Comparison of ENCODE assay signal across 8 cellular contexts in the genomic region with DNA sequence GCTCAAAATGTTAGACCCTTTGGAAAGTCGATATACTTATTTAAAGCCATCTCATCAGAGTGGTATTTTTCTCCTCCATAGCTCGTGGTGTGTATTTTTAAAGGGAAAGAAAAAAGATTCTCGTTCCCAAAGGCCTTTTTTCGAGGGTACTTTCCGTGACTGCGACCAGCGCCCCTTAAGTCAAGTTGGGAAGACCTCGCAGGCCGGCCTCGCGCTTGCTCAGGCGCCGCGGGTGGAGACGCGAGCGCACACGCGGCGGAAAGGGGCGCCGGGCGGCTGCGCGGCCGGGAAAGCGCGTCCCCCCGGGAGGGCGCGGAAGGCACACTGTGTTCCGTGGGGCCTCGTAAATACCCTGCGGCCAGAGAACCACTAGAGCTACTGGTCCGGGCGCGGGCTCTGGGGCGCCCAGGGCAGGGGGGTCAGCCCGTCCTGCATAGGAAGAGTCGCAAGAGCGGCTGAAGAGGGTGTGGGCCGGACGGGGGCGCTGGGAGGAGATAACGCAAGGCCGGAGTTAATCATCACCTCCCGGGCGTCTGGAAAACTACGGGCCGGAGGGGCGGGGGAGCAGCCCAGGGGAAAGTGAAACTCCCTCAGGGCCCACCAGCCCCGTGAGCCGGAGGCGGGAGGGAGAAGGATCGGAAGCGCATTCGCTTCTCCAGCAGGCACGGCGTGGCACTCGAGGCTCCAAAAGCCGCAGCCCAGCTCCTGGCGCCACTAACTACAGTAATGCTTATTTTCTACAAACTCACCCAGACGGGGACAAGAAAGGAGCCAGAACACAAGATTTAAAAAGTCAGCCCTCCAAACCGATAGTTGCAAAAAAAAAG.
DNase-seq lines count a peak whose midpoint lies in the region; ATAC-seq and TF ChIP-seq lines count a peak whose summit lies in the region.

No MANE protein-coding gene starts in this region.

- CTCF ChIA-PET in AG04449 (lab: Yijun Ruan, JAX) = interaction anchor here (1.2 to 2.4 kb wide), 6 partner anchors 14 to 282 kb away, joined by 3 to 9 read pairs (median 4); a partner anchor contains a TSS

- TF ChIP-seq CTCF in AG04449 (IDR thresholded peaks at IDR 0.05; ENCODE audit: insufficient read depth, low read length, missing control alignments) = peak; percentile 42

- peak overlapping the region; percentile 87 for H3K4me3 ChIP-seq in AG04449 (ENCODE audit: low read depth, low read length)

- ATAC-seq in GM18861 (IDR thresholded peaks at IDR 0.05; ENCODE audit: unreplicated experiment) (peak; percentile 26), HG03066 (IDR thresholded peaks at IDR 0.05; ENCODE audit: low read depth, unreplicated experiment) (peak; percentile 43)
- peak; percentile 26 to 29 for ATAC-seq in activated CD4-positive, CD25-positive, alpha-beta regulatory T cell treated with anti-CD3 and anti-CD28 coated beads, Interleukin-2, amount 50 U/mL, for 24 hours

- DNase-seq in AG04449 (ENCODE audit: low read depth, low spot score) = no peak
- DNase-seq in NCI-H226 = peak; percentile 90
- peak; percentile 84 for DNase-seq in cerebellar cortex (ENCODE audit: low spot score)
- peak; percentile 86 for DNase-seq in kidney glomerular epithelial cell (lab: John Stamatoyannopoulos, UW)
- peak; percentile 90 for DNase-seq in stimulated activated CD4-positive, alpha-beta T cell treated with anti-CD3 and anti-CD28 coated beads, Interleukin-15, amount 100 ng/mL, for 24 hours

- POLR2A ChIA-PET in AG04449 (lab: Yijun Ruan, JAX) = interaction anchor here (0.7 to 1.3 kb wide), 5 partner anchors 10 to 270 kb away, joined by 3 to 6 read pairs (median 3); a partner anchor contains a TSS
